In the genomic region with DNA sequence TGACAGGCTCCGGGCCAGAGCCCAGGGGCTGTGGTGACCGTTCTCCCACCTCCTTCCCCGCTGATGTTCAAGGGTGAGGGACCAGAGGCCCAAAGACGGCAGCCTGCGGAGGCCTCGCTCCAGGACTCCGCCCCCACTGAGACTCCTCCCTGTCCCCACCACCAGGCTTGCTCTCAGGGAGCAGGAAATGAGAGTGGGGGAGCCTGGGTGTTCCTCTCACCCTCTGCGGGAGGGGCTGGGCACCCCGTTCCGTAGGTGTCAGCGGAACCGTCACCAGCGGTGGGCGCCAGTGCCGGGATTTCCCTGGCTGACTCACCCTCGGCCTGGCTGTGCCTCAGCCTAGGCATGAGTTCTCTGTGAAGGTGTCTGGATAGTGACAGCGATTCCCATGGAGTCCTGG, we compare ENCODE assay signal across 9 cellular contexts. TPM values are rescaled to one million over a fixed set of nuclear protein-coding genes. Genes with fewer than 3 reads are reported as not detected.
DNase-seq lines count a peak whose midpoint lies in the region; ATAC-seq and TF ChIP-seq lines count a peak whose summit lies in the region.
"Had no signal": no experiment of that assay in that cellular context is flagged by ENCODE, and none has a peak within 500 bp of the region (broad histone marks: within the 10 kb centered on the region; RNA-seq: fewer than 3 reads in every experiment).

No MANE protein-coding gene starts in this region.

- intact Hi-C loops in PC-9 (cut with micrococcal nuclease; ENCODE audit: unreplicated experiment): loop anchor here (5.0 to 10.0 kb wide), 2 partner anchors 276 to 349 kb away; no protein-coding TSS in a partner anchor
- intact Hi-C loops in upper lobe of right lung (cut with DNase I): no loop called here

- TSS peak; percentile 24 for BruUV-seq in PC-9 (replicated peaks; lab: Mats Ljungman, UMichigan)

- peak; percentile 91 to 94 for DNase-seq in PC-9
- DNase-seq in activated gamma-delta T cell (lab: John Stamatoyannopoulos, UW): peak; percentile 83
- DNase-seq in putamen (ENCODE audit: low spot score): peak; percentile 59
- DNase-seq in upper lobe of right lung: peak; percentile 89
- no peak for DNase-seq in NCI-H2227 treated with DMSO at 0.1 percent for 48 hours (lab: John Stamatoyannopoulos, UW)

- ATAC-seq in GM21390 (IDR thresholded peaks at IDR 0.05; ENCODE audit: unreplicated experiment) (peak; percentile 86), gastroesophageal sphincter (peak; percentile 84), upper lobe of right lung (peak; percentile 81)

- no CpG with 5 or more reads among the region's 17 CpGs for WGBS in gastroesophageal sphincter (ENCODE audit: low coverage in 1 of 2), 2 donors

- H3K9me2 ChIP-seq in PC-9 (ENCODE audit: insufficient read depth): no peaks in the 10 kb centered on the region

- H3K9me3 ChIP-seq in PC-9 (ENCODE audit: insufficient read depth, low read depth) (no peaks in the 10 kb centered on the region), gastroesophageal sphincter (no peaks in the 10 kb centered on the region), upper lobe of right lung (no peaks in the 10 kb centered on the region)
- H3K9me3 ChIP-seq: neutrophil had no signal

- H2AFZ ChIP-seq in ACC112 (ENCODE audit: low read length, unreplicated experiment): peak overlapping the region; percentile 62
- no peak overlapping the region for H2AFZ ChIP-seq in PC-9

- H3K4me1 ChIP-seq in ACC112 (ENCODE audit: control insufficient read depth, insufficient read depth, low read length, unreplicated experiment) (peaks cover 61% of the 10 kb centered on the region), PC-9 (replicated peaks; ENCODE audit: insufficient read depth) (peaks cover 73% of the 10 kb centered on the region), gastroesophageal sphincter (peaks cover 0 to 95% (median 71%) of the 10 kb centered on the region in 3 donors), upper lobe of right lung (peaks cover 57% of the 10 kb centered on the region)

- H3K79me2 ChIP-seq in ACC112 (ENCODE audit: control insufficient read depth, insufficient read depth, low read length, unreplicated experiment) (no peaks in the 10 kb centered on the region), PC-9 (ENCODE audit: low read depth) (peaks cover 16% of the 10 kb centered on the region)

- POLR2A ChIA-PET in PC-9 (lab: Charles Lee; ENCODE audit: unreplicated experiment): no interaction called here

- TF ChIP-seq EP300 in gastroesophageal sphincter (IDR thresholded peaks at IDR 0.05): no peak

- H3F3A ChIP-seq in PC-9 (ENCODE audit: insufficient read depth, low read depth): peaks cover 56% of the 10 kb centered on the region

- no peaks in the 10 kb centered on the region for H4K20me1 ChIP-seq in PC-9 (ENCODE audit: insufficient read depth)

- CTCF ChIA-PET in PC-9 (lab: Charles Lee): interaction anchor here (1.2 kb wide), 1 partner anchor 57 kb away, joined by 4 read pairs; no protein-coding TSS in a partner anchor

- TF ChIP-seq CTCF in PC-9 (conservative IDR thresholded peaks at IDR 0.05) (no peak), gastroesophageal sphincter (IDR thresholded peaks at IDR 0.05) (peak in 2 of 4 experiments; percentile 32 to 33), upper lobe of right lung (IDR thresholded peaks at IDR 0.05) (no peak)

- H3K4me3 ChIP-seq in ACC112 (ENCODE audit: low read depth, low read length) (peak overlapping the region; percentile 52), PC-9 (peak overlapping the region; percentile 34; the same call in 1 of the 2 replicates), gastroesophageal sphincter (peak overlapping the region in 1 of 2 donors; percentile 30), upper lobe of right lung (peak overlapping the region; percentile 9)

- peak overlapping the region; percentile 85 for H3K4me2 ChIP-seq in PC-9

- no peak for TF ChIP-seq POLR2A in gastroesophageal sphincter (IDR thresholded peaks at IDR 0.05)

- H3K36me3 ChIP-seq in ACC112 (ENCODE audit: insufficient read depth, low read length) (no peaks in the 10 kb centered on the region), PC-9 (ENCODE audit: low read depth) (no peaks in the 10 kb centered on the region), gastroesophageal sphincter (no peaks in the 10 kb centered on the region), upper lobe of right lung (no peaks in the 10 kb centered on the region)
- H3K36me3 ChIP-seq: neutrophil had no signal

- no peaks in the 10 kb centered on the region for H3K27me3 ChIP-seq in ACC112 (ENCODE audit: insufficient read depth, low read length)
- no peaks in the 10 kb centered on the region for H3K27me3 ChIP-seq in PC-9 (ENCODE audit: insufficient read depth, low read depth)
- no peaks in the 10 kb centered on the region for H3K27me3 ChIP-seq in gastroesophageal sphincter
- H3K27me3 ChIP-seq in upper lobe of right lung: no peaks in the 10 kb centered on the region

- peak overlapping the region; percentile 72 for H3K27ac ChIP-seq in ACC112 (ENCODE audit: low read depth, low read length)
- peak overlapping the region; percentile 96 for H3K27ac ChIP-seq in PC-9
- H3K27ac ChIP-seq in gastroesophageal sphincter: peak overlapping the region; percentile 88 to 91 (median 90)
- H3K27ac ChIP-seq in upper lobe of right lung: peak overlapping the region; percentile 78
- H3K27ac ChIP-seq: neutrophil had no signal

RNA-seq across cellular contexts. Expression of a gene that starts 15.7 kb away (rescaled TPM):
- 8.3 and 10.1 TPM in 2 replicates for total RNA-seq in PC-9 (2021)
- 1 to 10 TPM; 1.5 to 5.6 (median 3.4) TPM for total RNA-seq in gastroesophageal sphincter
- 6.0 TPM for total RNA-seq in upper lobe of right lung

RNA-seq across cellular contexts. Expression of a gene that starts 56.5 kb away (rescaled TPM):
- total RNA-seq in PC-9 (2021): 15.3 and 16.3 TPM in 2 replicates
- total RNA-seq in gastroesophageal sphincter: under 1 TPM; 0.10 to 0.78 (median 0.19) TPM
- 62.6 TPM for total RNA-seq in upper lobe of right lung
